In genomic region chr5:3155717-3156116, GRCh38 we compare ENCODE assay signal across 26 cellular contexts.
"Had no signal": no experiment of that assay in that cellular context is flagged by ENCODE, and none has a peak within 500 bp of the region (broad histone marks: within the 10 kb centered on the region; RNA-seq: fewer than 3 reads in every experiment).

No MANE protein-coding gene starts in this region.

- DNase-seq: hypothalamus; immature natural killer cell; kidney; left colon; left lung; lower lobe of right lung; mammary epithelial cell; mesenchymal stem cell; naive thymus-derived CD8-positive, alpha-beta T cell; occipital lobe; ovary; right lobe of liver; stimulated activated CD4-positive, alpha-beta T cell treated with anti-CD3 and anti-CD28 coated beads, Interleukin-12 subunit alpha, Interleukin-12 subunit beta, amount 100 ng/mL, for 4 hours; stimulated activated CD4-positive, alpha-beta T cell treated with anti-CD3 and anti-CD28 coated beads, Interleukin-15, amount 100 ng/mL, for 24 hours; stimulated activated CD4-positive, alpha-beta T cell treated with anti-CD3 and anti-CD28 coated beads, Interleukin-2, amount 100 ng/mL, for 24 hours; stimulated activated CD4-positive, alpha-beta T cell treated with anti-CD3 and anti-CD28 coated beads, Interleukin-4, amount 100 ng/mL, for 1 hour; stimulated activated naive B cell treated with anti-CD40 and anti-IgM and Interleukin-4, amounts not matched to agents 10 μg/mL and 1 μg/mL and 100 μg/mL, for 72 hours; stimulated activated naive CD8-positive, alpha-beta T cell treated with anti-CD3 and anti-CD28 coated beads, Interleukin-15, Interleukin-2, amounts not matched to agents 100 U/mL and 50 U/mL, for 24 hours; stomach; testis; thyroid gland; transverse colon had no signal

- ATAC-seq: left colon; left lung; lower lobe of right lung; naive thymus-derived CD8-positive, alpha-beta T cell; right lobe of liver; stimulated activated naive B cell treated with anti-CD40 and anti-IgM and Interleukin-4, amounts not matched to agents 10 μg/mL and 1 μg/mL and 100 μg/mL, for 72 hours; stimulated activated naive CD8-positive, alpha-beta T cell treated with anti-CD3 and anti-CD28 coated beads, Interleukin-15, Interleukin-2, amounts not matched to agents 100 U/mL and 50 U/mL, for 24 hours had no signal

- H3K4me1 ChIP-seq: left lung, lower lobe of right lung, right atrium auricular region, right lobe of liver, stomach, testis, thyroid gland, transverse colon, upper lobe of left lung, vagina had no signal

- H3K27ac ChIP-seq: left lung, lower lobe of right lung, neutrophil, ovary, right atrium auricular region, right lobe of liver, stomach, testis, thyroid gland, transverse colon, upper lobe of left lung, vagina had no signal

- H3K4me3 ChIP-seq: left lung, lower lobe of right lung, ovary, right atrium auricular region, right lobe of liver, stomach, testis, thyroid gland, transverse colon, upper lobe of left lung, vagina had no signal

- H3K27me3 ChIP-seq: ovary, right atrium auricular region, right lobe of liver, testis, thyroid gland, transverse colon, upper lobe of left lung, vagina had no signal

- H3K36me3 ChIP-seq: left lung, lower lobe of right lung, neutrophil, ovary, right atrium auricular region, right lobe of liver, stomach, thyroid gland, transverse colon, upper lobe of left lung, vagina had no signal

- H3K9me3 ChIP-seq: lower lobe of right lung, neutrophil, ovary, right atrium auricular region, right lobe of liver, testis, thyroid gland, transverse colon, vagina had no signal
